In the genomic region with DNA sequence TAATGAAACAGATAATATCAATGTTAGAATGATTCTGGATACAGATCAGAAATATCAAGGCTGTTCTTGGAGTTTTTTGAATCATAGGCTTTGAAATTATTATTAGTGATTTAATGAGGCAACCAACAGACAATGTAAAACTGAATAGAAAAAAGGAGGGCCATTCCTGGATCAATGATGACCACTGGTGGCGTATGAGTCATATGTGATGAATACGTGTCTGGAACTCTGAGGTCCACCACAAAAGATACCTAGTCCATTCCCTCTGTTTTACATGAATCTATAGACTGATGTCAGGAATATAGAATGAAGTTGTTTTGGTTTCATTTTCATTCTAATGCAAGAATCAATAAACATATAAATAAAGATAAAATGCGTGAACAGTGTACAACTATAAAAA, we compare ENCODE assay signal across 33 cellular contexts.
A peak's percentile ranks its signal among the peaks of the same experiment; 100 is the strongest.
DNase-seq lines count a peak whose midpoint lies in the region; ATAC-seq and TF ChIP-seq lines count a peak whose summit lies in the region.
"Had no signal": no experiment of that assay in that cellular context is flagged by ENCODE, and none has a peak within 500 bp of the region (broad histone marks: within the 10 kb centered on the region; RNA-seq: fewer than 3 reads in every experiment).

No MANE protein-coding gene starts in this region.

- H3K4me3 ChIP-seq in PC-3 (ENCODE audit: low read length), result no peak overlapping the region; the same call in 1 of the 2 replicates
- H3K4me3 ChIP-seq in astrocyte of the spinal cord (ENCODE audit: low read depth, low read length), result no peak overlapping the region
- H3K4me3 ChIP-seq: BLaER1 treated with 17β-estradiol and CSF1 and Interleukin-3, amounts not matched to agents 10 nM and 100 nM; esophagus muscularis mucosa; gastroesophageal sphincter; GM12878; left lung; psoas muscle; skin epidermis; transverse colon had no signal

- POLR2A ChIA-PET in PC-3 (lab: Charles Lee; ENCODE audit: unreplicated experiment), result no interaction called here

- peak overlapping the region; percentile 56 for H3K4me2 ChIP-seq in PC-3 (ENCODE audit: low read length)
- H3K4me2 ChIP-seq: BLaER1 treated with 17β-estradiol and CSF1 and Interleukin-3, amounts not matched to agents 10 nM and 100 nM had no signal

- no peaks in the 10 kb centered on the region for H3K36me3 ChIP-seq in PC-3 (ENCODE audit: low read depth, low read length)
- H3K36me3 ChIP-seq: BLaER1 treated with 17β-estradiol and CSF1 and Interleukin-3, amounts not matched to agents 10 nM and 100 nM; esophagus muscularis mucosa; gastroesophageal sphincter; left lung; neutrophil; transverse colon had no signal

- CTCF ChIA-PET in PC-3 (lab: Charles Lee), result no interaction called here

- BruUV-seq in PC-3 (replicated peaks; lab: Mats Ljungman, UMichigan), result no TSS peak

- H3K27ac Mint-ChIP-seq in activated naive CD4-positive, alpha-beta T cell treated with anti-CD3 and anti-CD28 coated beads, Interleukin-2, amount 50 U/mL, for 72 hours, result no peak overlapping the region
- H3K27ac Mint-ChIP-seq: activated naive CD4-positive, alpha-beta T cell treated with anti-CD3 and anti-CD28 coated beads, Interleukin-2, amount 10 ng/mL, durations not matched to agents 7 days and 5 days; activated T-helper 1 cell treated with anti-CD3 and anti-CD28 coated beads, Interleukin-12 subunit alpha, Interleukin-12 subunit beta, Interleukin-2, Interleukin-4 antibody, amounts not matched to agents 30 ng/mL and 10 ng/mL and 1 ng/mL, durations not matched to agents 14 hours and 24 hours and 36 hours; dendritic cell treated with granulocyte-macrophage colony-stimulating factor and Interleukin-4, amounts not matched to agents 40 ng/mL and 50 ng/mL, for 4 days; endodermal cell; T-cell had no signal

- no peaks in the 10 kb centered on the region for H4K20me1 ChIP-seq in PC-3 (ENCODE audit: low read length)
- H4K20me1 ChIP-seq: BLaER1 treated with 17β-estradiol and CSF1 and Interleukin-3, amounts not matched to agents 10 nM and 100 nM had no signal

- ATAC-seq in PC-3 (no peak), left cardiac atrium (no peak)
- no peak for ATAC-seq in activated naive CD4-positive, alpha-beta T cell treated with anti-CD3 and anti-CD28 coated beads, Interleukin-2, amount 50 U/mL, for 72 hours
- ATAC-seq: gastroesophageal sphincter, GM12878, left lung, Panc1, psoas muscle, T-cell had no signal

- H3K36me3 Mint-ChIP-seq in activated naive CD4-positive, alpha-beta T cell treated with anti-CD3 and anti-CD28 coated beads, Interleukin-2, amount 50 U/mL, for 72 hours, result no peaks in the 10 kb centered on the region
- H3K36me3 Mint-ChIP-seq: activated naive CD4-positive, alpha-beta T cell treated with anti-CD3 and anti-CD28 coated beads, Interleukin-2, amount 10 ng/mL, durations not matched to agents 7 days and 5 days; T-cell had no signal

- H3K9me3 Mint-ChIP-seq in activated naive CD4-positive, alpha-beta T cell treated with anti-CD3 and anti-CD28 coated beads, Interleukin-2, amount 50 U/mL, for 72 hours, result no peaks in the 10 kb centered on the region
- H3K9me3 Mint-ChIP-seq: activated naive CD4-positive, alpha-beta T cell treated with anti-CD3 and anti-CD28 coated beads, Interleukin-2, amount 10 ng/mL, durations not matched to agents 7 days and 5 days; activated T-helper 1 cell treated with anti-CD3 and anti-CD28 coated beads, Interleukin-12 subunit alpha, Interleukin-12 subunit beta, Interleukin-2, Interleukin-4 antibody, amounts not matched to agents 30 ng/mL and 10 ng/mL and 1 ng/mL, durations not matched to agents 14 hours and 24 hours and 36 hours; central memory CD8-positive, alpha-beta T cell; dendritic cell treated with granulocyte-macrophage colony-stimulating factor and Interleukin-4, amounts not matched to agents 40 ng/mL and 50 ng/mL, for 4 days; endodermal cell; T-cell had no signal

- DNase-seq in EH (ENCODE audit: low read depth) (peak; percentile 36), PC-3 (peak; percentile 68), astrocyte of the spinal cord (ENCODE audit: low read depth, low spot score) (peak; percentile 48), renal cortical epithelial cell (ENCODE audit: low read depth) (peak; percentile 42), left cardiac atrium (no peak), nucleus accumbens (lab: John Stamatoyannopoulos, UW) (no peak)
- no peak for DNase-seq in activated naive CD4-positive, alpha-beta T cell treated with anti-CD3 and anti-CD28 coated beads, Interleukin-2, amount 50 U/mL, for 72 hours (ENCODE audit: low spot score in 2 of 2)
- DNase-seq: activated CD4-positive, alpha-beta T cell treated with anti-CD3 and anti-CD28 coated beads, Interleukin-2, amount 50 U/mL, for 48 hours; activated CD8-positive, alpha-beta memory T cell treated with anti-CD3 and anti-CD28 coated beads, Interleukin-2, amount 50 U/mL, for 4 hours; activated naive CD4-positive, alpha-beta T cell treated with anti-CD3 and anti-CD28 coated beads, Interleukin-2, amount 10 ng/mL, durations not matched to agents 7 days and 5 days; Caco-2; DND-41; endodermal cell; GOT3; hippocampal formation; left lung; NCI-H1092 treated with DMSO at 0.1 percent for 48 hours; NCI-H1930; NCI-H524; NK-92 treated with Interleukin-12 subunit alpha and Interleukin-12 subunit beta, amount 100 ng/mL, for 24 hours; psoas muscle; T-cell; transverse colon had no signal

- no peak overlapping the region for H2AFZ ChIP-seq in PC-3 (ENCODE audit: low read length)

- H3K4me1 ChIP-seq in PC-3 (ENCODE audit: insufficient read depth, low read length), result peaks cover 62% of the 10 kb centered on the region
- H3K4me1 ChIP-seq: BLaER1 treated with 17β-estradiol and CSF1 and Interleukin-3, amounts not matched to agents 10 nM and 100 nM; Caco-2; esophagus muscularis mucosa; gastroesophageal sphincter; left lung; psoas muscle; transverse colon had no signal

- H3K79me2 ChIP-seq in PC-3 (ENCODE audit: low read length), result no peaks in the 10 kb centered on the region

- peaks cover 3% of the 10 kb centered on the region for H3F3A ChIP-seq in PC-3 (ENCODE audit: low read length, unreplicated experiment)

- H3K9me2 ChIP-seq in PC-3 (replicated peaks; ENCODE audit: low read length), result no peaks in the 10 kb centered on the region

- H3K9me3 ChIP-seq in PC-3 (ENCODE audit: low read length), result no peaks in the 10 kb centered on the region
- H3K9me3 ChIP-seq: BLaER1 treated with 17β-estradiol and CSF1 and Interleukin-3, amounts not matched to agents 10 nM and 100 nM; Caco-2; esophagus muscularis mucosa; gastroesophageal sphincter; left lung; neutrophil; psoas muscle; transverse colon had no signal

- H3K27me3 ChIP-seq in PC-3 (ENCODE audit: low read length), result no peaks in the 10 kb centered on the region
- H3K27me3 ChIP-seq: BLaER1 treated with 17β-estradiol and CSF1 and Interleukin-3, amounts not matched to agents 10 nM and 100 nM; esophagus muscularis mucosa; gastroesophageal sphincter; transverse colon had no signal

- H3K9ac ChIP-seq in PC-3 (ENCODE audit: low read length), result no peak overlapping the region
- H3K9ac ChIP-seq: BLaER1 treated with 17β-estradiol and CSF1 and Interleukin-3, amounts not matched to agents 10 nM and 100 nM had no signal

- in situ Hi-C loops in astrocyte of the spinal cord (cut with HindIII; ENCODE audit: low sequenced_read_pairs), result no loop called here

- TF ChIP-seq CTCF in PC-3 (conservative IDR thresholded peaks at IDR 0.05; ENCODE audit: low read depth, low read length) (no peak), astrocyte of the spinal cord (IDR thresholded peaks at IDR 0.05; ENCODE audit: low read depth, low read length) (no peak)

- intact Hi-C loops in PC-3 (cut with micrococcal nuclease), result loop anchor here (10.0 kb wide), 1 partner anchor 217 kb away; no protein-coding TSS in a partner anchor
- intact Hi-C loops in left cardiac atrium (cut with DNase I), result no loop called here

- H3K27ac ChIP-seq in PC-3 (ENCODE audit: low read length), result peak overlapping the region; percentile 59
- H3K27ac ChIP-seq: BLaER1 treated with 17β-estradiol and CSF1 and Interleukin-3, amounts not matched to agents 10 nM and 100 nM; esophagus muscularis mucosa; gastroesophageal sphincter; left lung; neutrophil; psoas muscle; skin epidermis; transverse colon had no signal

Comparison
In these comparisons a context has a peak if more than half of its experiments do, and no peak if none do; other contexts are left out.
1. DNase-seq: peak in EH (single experiment), PC-3 (single experiment), astrocyte of the spinal cord (single experiment) and renal cortical epithelial cell (single experiment); none in left cardiac atrium (single experiment), nucleus accumbens (0 of 56) and activated naive CD4-positive, alpha-beta T cell treated with anti-CD3 and anti-CD28 coated beads, Interleukin-2, amount 50 U/mL, for 72 hours (0 of 2).